ENCODE assay signal across 1 cellular context in genomic region chr1:3772027-3772714, GRCh38.
A peak's percentile ranks its signal among the peaks of the same experiment; 100 is the strongest.
TF ChIP-seq lines count a peak whose summit lies in the region.

No MANE protein-coding gene starts in this region.

TF ChIP-seq in K562, 482 proteins besides CTCF, POLR2A, EP300 and RAD21 (continued from another document and continues in another):
- TF ChIP-seq ZBTB8A (IDR thresholded peaks at IDR 0.05; ENCODE audit: partially characterized antibody) (no peak), FOXA1 (IDR thresholded peaks at IDR 0.05; ENCODE audit: borderline replicate concordance) (no peak), HNRNPUL1 (IDR thresholded peaks at IDR 0.05; ENCODE audit: low read length) (no peak), AFF4 (CRISPR knock-in tag; IDR thresholded peaks at IDR 0.05) (peak; percentile 75; the same call in 1 of the 2 replicates), FOXK1 (CRISPR knock-in tag; IDR thresholded peaks at IDR 0.05; ENCODE audit: borderline replicate concordance) (no peak), ZFP1 (CRISPR knock-in tag; IDR thresholded peaks at IDR 0.05) (no peak), PCBP2 (IDR thresholded peaks at IDR 0.05; ENCODE audit: low read depth, low read length, poor library complexity, severe bottlenecking) (no peak), VEZF1 (CRISPR knock-in tag; IDR thresholded peaks at IDR 0.05) (peak; percentile 80), ZBED1 (IDR thresholded peaks at IDR 0.05) (no peak), PTRF (tag; IDR thresholded peaks at IDR 0.05) (no peak), ZBTB2 (IDR thresholded peaks at IDR 0.05) (no peak), ZBTB11 (CRISPR knock-in tag; IDR thresholded peaks at IDR 0.05) (0 out of 6 replicates have a peak, but pooled peaks of 1 of the 3 experiments have one; percentile 47), POLR2B (IDR thresholded peaks at IDR 0.05; ENCODE audit: low read depth, partially characterized antibody) (peak; percentile 63), NCOR1 (IDR thresholded peaks at IDR 0.05) (no peak), PRMT5 (CRISPR knock-in tag; IDR thresholded peaks at IDR 0.05) (no peak), FUS (optimal IDR thresholded peaks at IDR 0.05; ENCODE audit: low read depth, low read length) (no peak), SMARCA4 (IDR thresholded peaks at IDR 0.05) (no peak), EP400 (IDR thresholded peaks at IDR 0.05) (no peak; the same call in 1 of the 2 replicates), ZFPM2 (CRISPR knock-in tag; IDR thresholded peaks at IDR 0.05) (0 out of 2 replicates have a peak, but pooled peaks have one; percentile 40), TAF15 (IDR thresholded peaks at IDR 0.05; ENCODE audit: low read depth, low read length) (no peak), MCM3 (IDR thresholded peaks at IDR 0.05) (no peak), ZNF431 (CRISPR knock-in tag; IDR thresholded peaks at IDR 0.05) (no peak), DDX20 (tag; IDR thresholded peaks at IDR 0.05; ENCODE audit: low read depth) (no peak), MEF2A (IDR thresholded peaks at IDR 0.05; ENCODE audit: control insufficient read depth, low read depth, low read length) (no peak), ATF1 (CRISPR knock-in tag; IDR thresholded peaks at IDR 0.05) (no peak), ATF1 (tag; IDR thresholded peaks at IDR 0.05) (peak; percentile 23; the same call in 1 of the 2 replicates), PHB2 (IDR thresholded peaks at IDR 0.05; ENCODE audit: low read depth) (no peak), RB1 (IDR thresholded peaks at IDR 0.05; ENCODE audit: low read depth) (peak; percentile 86), ZNF146 (CRISPR knock-in tag; IDR thresholded peaks at IDR 0.05; ENCODE audit: unreplicated experiment) (no peak)
- TF ChIP-seq, protein P1, sequence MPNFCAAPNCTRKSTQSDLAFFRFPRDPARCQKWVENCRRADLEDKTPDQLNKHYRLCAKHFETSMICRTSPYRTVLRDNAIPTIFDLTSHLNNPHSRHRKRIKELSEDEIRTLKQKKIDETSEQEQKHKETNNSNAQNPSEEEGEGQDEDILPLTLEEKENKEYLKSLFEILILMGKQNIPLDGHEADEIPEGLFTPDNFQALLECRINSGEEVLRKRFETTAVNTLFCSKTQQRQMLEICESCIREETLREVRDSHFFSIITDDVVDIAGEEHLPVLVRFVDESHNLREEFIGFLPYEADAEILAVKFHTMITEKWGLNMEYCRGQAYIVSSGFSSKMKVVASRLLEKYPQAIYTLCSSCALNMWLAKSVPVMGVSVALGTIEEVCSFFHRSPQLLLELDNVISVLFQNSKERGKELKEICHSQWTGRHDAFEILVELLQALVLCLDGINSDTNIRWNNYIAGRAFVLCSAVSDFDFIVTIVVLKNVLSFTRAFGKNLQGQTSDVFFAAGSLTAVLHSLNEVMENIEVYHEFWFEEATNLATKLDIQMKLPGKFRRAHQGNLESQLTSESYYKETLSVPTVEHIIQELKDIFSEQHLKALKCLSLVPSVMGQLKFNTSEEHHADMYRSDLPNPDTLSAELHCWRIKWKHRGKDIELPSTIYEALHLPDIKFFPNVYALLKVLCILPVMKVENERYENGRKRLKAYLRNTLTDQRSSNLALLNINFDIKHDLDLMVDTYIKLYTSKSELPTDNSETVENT (CRISPR knock-in tag; IDR thresholded peaks at IDR 0.05), result peak; percentile 85
- TF ChIP-seq, protein P2, sequence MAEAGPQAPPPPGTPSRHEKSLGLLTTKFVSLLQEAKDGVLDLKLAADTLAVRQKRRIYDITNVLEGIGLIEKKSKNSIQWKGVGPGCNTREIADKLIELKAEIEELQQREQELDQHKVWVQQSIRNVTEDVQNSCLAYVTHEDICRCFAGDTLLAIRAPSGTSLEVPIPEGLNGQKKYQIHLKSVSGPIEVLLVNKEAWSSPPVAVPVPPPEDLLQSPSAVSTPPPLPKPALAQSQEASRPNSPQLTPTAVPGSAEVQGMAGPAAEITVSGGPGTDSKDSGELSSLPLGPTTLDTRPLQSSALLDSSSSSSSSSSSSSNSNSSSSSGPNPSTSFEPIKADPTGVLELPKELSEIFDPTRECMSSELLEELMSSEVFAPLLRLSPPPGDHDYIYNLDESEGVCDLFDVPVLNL (CRISPR knock-in tag; IDR thresholded peaks at IDR 0.05; ENCODE audit: low read depth), result no peak
- TF ChIP-seq, protein P3, sequence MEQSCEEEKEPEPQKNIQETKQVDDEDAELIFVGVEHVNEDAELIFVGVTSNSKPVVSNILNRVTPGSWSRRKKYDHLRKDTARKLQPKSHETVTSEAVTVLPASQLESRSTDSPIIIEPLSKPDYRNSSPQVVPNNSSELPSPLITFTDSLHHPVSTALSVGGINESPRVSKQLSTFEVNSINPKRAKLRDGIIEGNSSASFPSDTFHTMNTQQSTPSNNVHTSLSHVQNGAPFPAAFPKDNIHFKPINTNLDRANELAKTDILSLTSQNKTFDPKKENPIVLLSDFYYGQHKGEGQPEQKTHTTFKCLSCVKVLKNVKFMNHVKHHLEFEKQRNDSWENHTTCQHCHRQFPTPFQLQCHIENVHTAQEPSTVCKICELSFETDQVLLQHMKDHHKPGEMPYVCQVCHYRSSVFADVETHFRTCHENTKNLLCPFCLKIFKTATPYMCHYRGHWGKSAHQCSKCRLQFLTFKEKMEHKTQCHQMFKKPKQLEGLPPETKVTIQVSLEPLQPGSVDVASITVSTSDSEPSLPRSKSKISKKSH (CRISPR knock-in tag; IDR thresholded peaks at IDR 0.05), result no peak
- TF ChIP-seq, protein P4, sequence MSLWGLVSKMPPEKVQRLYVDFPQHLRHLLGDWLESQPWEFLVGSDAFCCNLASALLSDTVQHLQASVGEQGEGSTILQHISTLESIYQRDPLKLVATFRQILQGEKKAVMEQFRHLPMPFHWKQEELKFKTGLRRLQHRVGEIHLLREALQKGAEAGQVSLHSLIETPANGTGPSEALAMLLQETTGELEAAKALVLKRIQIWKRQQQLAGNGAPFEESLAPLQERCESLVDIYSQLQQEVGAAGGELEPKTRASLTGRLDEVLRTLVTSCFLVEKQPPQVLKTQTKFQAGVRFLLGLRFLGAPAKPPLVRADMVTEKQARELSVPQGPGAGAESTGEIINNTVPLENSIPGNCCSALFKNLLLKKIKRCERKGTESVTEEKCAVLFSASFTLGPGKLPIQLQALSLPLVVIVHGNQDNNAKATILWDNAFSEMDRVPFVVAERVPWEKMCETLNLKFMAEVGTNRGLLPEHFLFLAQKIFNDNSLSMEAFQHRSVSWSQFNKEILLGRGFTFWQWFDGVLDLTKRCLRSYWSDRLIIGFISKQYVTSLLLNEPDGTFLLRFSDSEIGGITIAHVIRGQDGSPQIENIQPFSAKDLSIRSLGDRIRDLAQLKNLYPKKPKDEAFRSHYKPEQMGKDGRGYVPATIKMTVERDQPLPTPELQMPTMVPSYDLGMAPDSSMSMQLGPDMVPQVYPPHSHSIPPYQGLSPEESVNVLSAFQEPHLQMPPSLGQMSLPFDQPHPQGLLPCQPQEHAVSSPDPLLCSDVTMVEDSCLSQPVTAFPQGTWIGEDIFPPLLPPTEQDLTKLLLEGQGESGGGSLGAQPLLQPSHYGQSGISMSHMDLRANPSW (CRISPR knock-in tag; IDR thresholded peaks at IDR 0.05), result 0 out of 2 replicates have a peak, but pooled peaks have one; percentile 79
- TF ChIP-seq, protein P5, sequence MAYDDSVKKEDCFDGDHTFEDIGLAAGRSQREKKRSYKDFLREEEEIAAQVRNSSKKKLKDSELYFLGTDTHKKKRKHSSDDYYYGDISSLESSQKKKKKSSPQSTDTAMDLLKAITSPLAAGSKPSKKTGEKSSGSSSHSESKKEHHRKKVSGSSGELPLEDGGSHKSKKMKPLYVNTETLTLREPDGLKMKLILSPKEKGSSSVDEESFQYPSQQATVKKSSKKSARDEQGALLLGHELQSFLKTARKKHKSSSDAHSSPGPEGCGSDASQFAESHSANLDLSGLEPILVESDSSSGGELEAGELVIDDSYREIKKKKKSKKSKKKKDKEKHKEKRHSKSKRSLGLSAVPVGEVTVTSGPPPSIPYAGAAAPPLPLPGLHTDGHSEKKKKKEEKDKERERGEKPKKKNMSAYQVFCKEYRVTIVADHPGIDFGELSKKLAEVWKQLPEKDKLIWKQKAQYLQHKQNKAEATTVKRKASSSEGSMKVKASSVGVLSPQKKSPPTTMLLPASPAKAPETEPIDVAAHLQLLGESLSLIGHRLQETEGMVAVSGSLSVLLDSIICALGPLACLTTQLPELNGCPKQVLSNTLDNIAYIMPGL (CRISPR knock-in tag; IDR thresholded peaks at IDR 0.05), result 0 out of 2 replicates have a peak, but pooled peaks have one; percentile 72
- TF ChIP-seq, protein P6, sequence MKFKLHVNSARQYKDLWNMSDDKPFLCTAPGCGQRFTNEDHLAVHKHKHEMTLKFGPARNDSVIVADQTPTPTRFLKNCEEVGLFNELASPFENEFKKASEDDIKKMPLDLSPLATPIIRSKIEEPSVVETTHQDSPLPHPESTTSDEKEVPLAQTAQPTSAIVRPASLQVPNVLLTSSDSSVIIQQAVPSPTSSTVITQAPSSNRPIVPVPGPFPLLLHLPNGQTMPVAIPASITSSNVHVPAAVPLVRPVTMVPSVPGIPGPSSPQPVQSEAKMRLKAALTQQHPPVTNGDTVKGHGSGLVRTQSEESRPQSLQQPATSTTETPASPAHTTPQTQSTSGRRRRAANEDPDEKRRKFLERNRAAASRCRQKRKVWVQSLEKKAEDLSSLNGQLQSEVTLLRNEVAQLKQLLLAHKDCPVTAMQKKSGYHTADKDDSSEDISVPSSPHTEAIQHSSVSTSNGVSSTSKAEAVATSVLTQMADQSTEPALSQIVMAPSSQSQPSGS (CRISPR knock-in tag; IDR thresholded peaks at IDR 0.05), result no peak; the same call in 1 of the 2 replicates
- TF ChIP-seq, protein P7, sequence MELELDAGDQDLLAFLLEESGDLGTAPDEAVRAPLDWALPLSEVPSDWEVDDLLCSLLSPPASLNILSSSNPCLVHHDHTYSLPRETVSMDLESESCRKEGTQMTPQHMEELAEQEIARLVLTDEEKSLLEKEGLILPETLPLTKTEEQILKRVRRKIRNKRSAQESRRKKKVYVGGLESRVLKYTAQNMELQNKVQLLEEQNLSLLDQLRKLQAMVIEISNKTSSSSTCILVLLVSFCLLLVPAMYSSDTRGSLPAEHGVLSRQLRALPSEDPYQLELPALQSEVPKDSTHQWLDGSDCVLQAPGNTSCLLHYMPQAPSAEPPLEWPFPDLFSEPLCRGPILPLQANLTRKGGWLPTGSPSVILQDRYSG (tag; conservative IDR thresholded peaks at IDR 0.05; ENCODE audit: low read depth), result no peak; the same call in 1 of the 2 replicates
